Comparison of ENCODE assay signal across 9 cellular contexts in the genomic region with DNA sequence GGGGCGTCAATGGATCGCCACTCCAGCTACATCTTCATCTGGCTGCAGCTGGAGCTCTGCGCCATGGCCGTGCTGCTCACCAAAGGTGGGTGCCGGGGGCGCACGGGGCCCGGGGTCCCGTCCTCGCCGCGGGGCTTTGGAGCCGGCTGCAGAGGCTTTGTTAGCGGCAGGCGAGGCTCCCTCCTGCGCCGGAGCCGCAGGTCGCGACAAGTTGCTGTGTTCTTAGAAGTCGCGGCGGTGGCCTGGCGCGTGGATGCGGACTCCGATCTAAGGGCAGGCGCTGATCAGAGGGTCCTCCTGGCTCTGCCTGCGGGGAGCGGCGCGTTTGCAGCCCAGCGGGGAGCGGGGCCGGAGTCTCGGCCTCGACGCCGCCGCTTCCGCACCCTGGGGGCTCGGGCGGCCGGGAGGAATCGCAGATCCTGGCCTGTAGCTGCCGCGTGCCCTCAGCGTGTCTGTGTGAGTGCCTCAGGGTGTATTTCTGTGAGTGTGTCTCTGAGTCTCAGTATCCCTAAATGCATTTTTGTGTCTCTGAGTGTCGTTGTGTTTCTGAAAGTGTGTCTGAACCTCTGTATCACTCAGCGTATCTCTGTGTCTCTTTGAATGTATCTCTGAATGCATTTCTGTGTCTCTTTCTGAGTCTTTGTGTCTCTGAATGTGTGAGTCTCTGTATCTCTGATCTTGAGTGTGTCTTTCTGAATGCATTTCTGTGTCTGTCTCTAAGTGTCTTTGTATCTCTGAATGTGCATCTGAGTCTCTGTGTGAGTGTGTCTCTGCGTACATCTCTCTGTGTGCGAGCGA. TPM values are rescaled to one million over a fixed set of nuclear protein-coding genes. Genes with fewer than 3 reads are reported as not detected.
DNase-seq lines count a peak whose midpoint lies in the region; ATAC-seq and TF ChIP-seq lines count a peak whose summit lies in the region.
"Had no signal": no experiment of that assay in that cellular context is flagged by ENCODE, and none has a peak within 500 bp of the region (broad histone marks: within the 10 kb centered on the region; RNA-seq: fewer than 3 reads in every experiment).

No MANE protein-coding gene starts in this region.

- no peak for ATAC-seq in activated CD8-positive, alpha-beta memory T cell treated with anti-CD3 and anti-CD28 coated beads, Interleukin-2, amount 10 ng/mL, durations not matched to agents 7 days and 5 days

- peak overlapping the region in 1 of 2 donors; percentile 42 for H3K27ac ChIP-seq in esophagus (ENCODE audit: low read depth in 2 of 2, low read length in 1 of 2)
- no peak overlapping the region for H3K27ac ChIP-seq in muscle layer of duodenum (ENCODE audit: low read length)
- H3K27ac ChIP-seq in uterus, result peak overlapping the region; percentile 85 to 86

- peaks cover 18% of the 10 kb centered on the region for H3K4me1 Mint-ChIP-seq in activated CD8-positive, alpha-beta memory T cell treated with anti-CD3 and anti-CD28 coated beads, Interleukin-2, amount 10 ng/mL, durations not matched to agents 7 days and 5 days

- H3K27me3 ChIP-seq in esophagus (ENCODE audit: control insufficient read depth in 1 of 2, insufficient read depth in 2 of 2, low read length in 2 of 2) (peaks cover 0 to 6% of the 10 kb centered on the region in 2 donors), muscle layer of duodenum (ENCODE audit: low read depth, low read length) (peaks cover 16% of the 10 kb centered on the region), uterus (no peaks in the 10 kb centered on the region)

- 5 to 6% methylated on average over 53 of the region's 53 CpGs for WGBS in esophagus, 2 donors

- H3K4me1 ChIP-seq in esophagus (ENCODE audit: control insufficient read depth in 2 of 2, insufficient read depth in 2 of 2, low read length in 1 of 2), result peaks cover 0 to 3% of the 10 kb centered on the region in 2 donors
- peaks cover 0 to 29% of the 10 kb centered on the region in 2 donors for H3K4me1 ChIP-seq in muscle layer of duodenum (ENCODE audit: control insufficient read depth in 1 of 2, insufficient read depth in 2 of 2, low read length in 2 of 2)
- H3K4me1 ChIP-seq in uterus, result no peaks in the 10 kb centered on the region

- no peak for TF ChIP-seq CTCF in uterus (IDR thresholded peaks at IDR 0.05)

- intact Hi-C loops in uterus (cut with DNase I; ENCODE audit: low total_unique reads), result no loop called here

- H3K4me3 Mint-ChIP-seq in activated CD8-positive, alpha-beta memory T cell treated with anti-CD3 and anti-CD28 coated beads, Interleukin-2, amount 10 ng/mL, durations not matched to agents 7 days and 5 days, result peak overlapping the region; percentile 73

- TF ChIP-seq POLR2A in uterus (IDR thresholded peaks at IDR 0.05), result no peak

- H3K9me3 Mint-ChIP-seq in activated CD8-positive, alpha-beta memory T cell treated with anti-CD3 and anti-CD28 coated beads, Interleukin-2, amount 10 ng/mL, durations not matched to agents 7 days and 5 days (ENCODE audit: low read depth), result no peaks in the 10 kb centered on the region

- DNase-seq in ELF-1 (ENCODE audit: low read depth, low spot score), result peak; percentile 69
- DNase-seq in HK-2 (ENCODE audit: unreplicated experiment), result peak; percentile 22
- no peak for DNase-seq in activated CD8-positive, alpha-beta memory T cell treated with anti-CD3 and anti-CD28 coated beads, Interleukin-2, amount 10 ng/mL, durations not matched to agents 7 days and 5 days
- DNase-seq in uterus, result peak; percentile 25 to 40
- DNase-seq in putamen (ENCODE audit: low spot score), result no peak
- no peak for DNase-seq in NCI-H128 (lab: John Stamatoyannopoulos, UW; ENCODE audit: unreplicated experiment)

- H3K9me3 ChIP-seq in esophagus (ENCODE audit: control insufficient read depth in 2 of 2, insufficient read depth in 1 of 2, low read depth in 1 of 2, low read length in 1 of 2) (no peaks in the 10 kb centered on the region), muscle layer of duodenum (ENCODE audit: control insufficient read depth in 1 of 2, low read length in 2 of 2) (no peaks in the 10 kb centered on the region), uterus (no peaks in the 10 kb centered on the region)

- H3K36me3 ChIP-seq in esophagus (ENCODE audit: control insufficient read depth in 2 of 2, insufficient read depth in 2 of 2, low read length in 1 of 2), result no peaks in the 10 kb centered on the region
- no peaks in the 10 kb centered on the region for H3K36me3 ChIP-seq in muscle layer of duodenum (ENCODE audit: control insufficient read depth in 1 of 2, insufficient read depth in 2 of 2, low read length in 2 of 2)
- H3K36me3 ChIP-seq in uterus, result no peaks in the 10 kb centered on the region

- peaks cover 81% of the 10 kb centered on the region for H3K27me3 Mint-ChIP-seq in activated CD8-positive, alpha-beta memory T cell treated with anti-CD3 and anti-CD28 coated beads, Interleukin-2, amount 10 ng/mL, durations not matched to agents 7 days and 5 days

- no peaks in the 10 kb centered on the region for H3K36me3 Mint-ChIP-seq in activated CD8-positive, alpha-beta memory T cell treated with anti-CD3 and anti-CD28 coated beads, Interleukin-2, amount 10 ng/mL, durations not matched to agents 7 days and 5 days

- peak overlapping the region; percentile 68 for H3K27ac Mint-ChIP-seq in activated CD8-positive, alpha-beta memory T cell treated with anti-CD3 and anti-CD28 coated beads, Interleukin-2, amount 10 ng/mL, durations not matched to agents 7 days and 5 days

- peak overlapping the region; percentile 68 to 76 for H3K4me3 ChIP-seq in esophagus (ENCODE audit: low read depth in 1 of 2, low read length in 2 of 2)
- H3K4me3 ChIP-seq in muscle layer of duodenum (ENCODE audit: low read depth in 1 of 2, low read length in 2 of 2), result peak overlapping the region; percentile 58 to 76
- peak overlapping the region; percentile 81 to 83 for H3K4me3 ChIP-seq in uterus

- CTCF ChIA-PET in activated CD8-positive, alpha-beta memory T cell treated with anti-CD3 and anti-CD28 coated beads, Interleukin-2, amount 10 ng/mL, durations not matched to agents 7 days and 5 days (lab: Charles Lee), result interaction anchor here (1.0 to 3.9 kb wide), 2 partner anchors 14 to 50 kb away, joined by 3 to 22 read pairs; no protein-coding TSS in a partner anchor

RNA-seq across cellular contexts. Expression of a gene that starts 0.8 kb away (rescaled TPM):
- total RNA-seq in activated CD8-positive, alpha-beta memory T cell treated with anti-CD3 and anti-CD28 coated beads, Interleukin-2, amount 10 ng/mL, durations not matched to agents 7 days and 5 days, result 1 to 10 TPM in 1 of 2 experiments, under 1 TPM in 1; 0.41 to 1.0 TPM
- polyA plus RNA-seq in esophagus, result 1 to 10 TPM in 1 of 2 donors, under 1 TPM in 1; 0.59 to 6.7 TPM
- total RNA-seq in uterus, result 10 to 100 TPM in 2 of 4 donors, 1 to 10 TPM in 2; 6.4 to 18.3 (median 14.0) TPM
- total RNA-seq: T-helper 1 cell treated with Interleukin-12 subunit alpha and Interleukin-12 subunit beta and Interleukin-4 antibody, amounts not matched to agents 30 ng/mL and 1 ng/mL, for 36 hours had no signal

Comparison
In these comparisons a context has a peak if more than half of its experiments do, and no peak if none do; other contexts are left out.
1. DNase-seq: peak in ELF-1 (single experiment), HK-2 (single experiment) and uterus (2 of 2); none in activated CD8-positive, alpha-beta memory T cell treated with anti-CD3 and anti-CD28 coated beads, Interleukin-2, amount 10 ng/mL, durations not matched to agents 7 days and 5 days (single experiment), putamen (single experiment) and NCI-H128 (single experiment).
2. Peak in every context shown above with its lines, with median percentiles within 50 percentile points of each other: H3K4me3 ChIP-seq.